8 cellular contexts compared by ENCODE assay signal in the genomic region with DNA sequence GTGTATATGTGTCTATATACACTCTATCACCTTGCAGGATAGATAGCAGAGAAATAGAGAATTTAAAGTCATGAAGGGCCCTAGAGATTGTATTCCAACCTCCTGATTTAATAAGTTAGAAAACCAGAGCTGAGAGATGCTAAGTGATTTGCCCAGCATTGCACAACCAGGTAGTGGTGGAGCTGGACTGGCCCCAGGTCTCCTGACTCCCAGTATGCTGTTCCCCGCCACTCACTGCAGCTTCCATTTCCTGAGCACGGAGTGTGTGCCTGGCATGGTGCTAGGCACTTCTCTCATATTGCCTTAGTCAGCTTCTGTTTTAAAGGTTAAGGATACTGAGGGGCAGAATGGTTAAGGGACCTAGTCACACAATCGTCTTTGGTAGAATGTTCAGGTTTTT.
"Had no signal": no experiment of that assay in that cellular context is flagged by ENCODE, and none has a peak within 500 bp of the region (broad histone marks: within the 10 kb centered on the region; RNA-seq: fewer than 3 reads in every experiment).

No MANE protein-coding gene starts in this region.

- H3K4me3 ChIP-seq: GM12878 had no signal

- DNase-seq: GDM1, GF-D8 had no signal

- ATAC-seq: GM12878 had no signal

- FAIRE-seq: G401.6, GM12891, GM12892, GM18507, GM19239 had no signal
